Comparison of ENCODE assay signal across 10 cellular contexts in the genomic region with DNA sequence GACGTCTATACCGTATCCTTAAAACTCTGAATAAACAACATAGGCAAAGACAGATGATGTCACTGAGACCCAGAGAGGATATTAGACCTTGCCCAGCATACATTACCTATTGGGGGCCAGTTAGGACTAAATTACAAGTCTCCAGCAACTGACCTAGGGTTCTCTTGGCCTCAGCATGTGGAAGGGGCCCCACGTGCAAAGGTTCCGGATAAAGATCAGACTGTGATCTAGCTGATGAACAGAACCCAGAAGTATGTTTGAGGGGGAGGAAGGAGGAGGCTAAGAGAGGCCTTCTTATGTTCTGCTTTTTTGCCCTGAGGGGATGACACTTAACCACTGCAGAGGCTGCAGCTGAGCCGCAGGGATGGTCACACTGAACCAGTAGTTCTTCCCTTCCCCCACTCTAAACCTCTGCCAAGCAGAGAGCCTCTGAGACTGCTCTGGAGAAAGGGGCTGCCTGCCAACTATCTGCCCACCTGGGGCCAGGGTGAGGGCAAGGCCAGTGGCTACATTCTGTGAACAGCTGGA. TPM values are rescaled to one million over a fixed set of nuclear protein-coding genes. Genes with fewer than 3 reads are reported as not detected.
A peak's percentile ranks its signal among the peaks of the same experiment; 100 is the strongest.
DNase-seq lines count a peak whose midpoint lies in the region; ATAC-seq, FAIRE-seq and TF ChIP-seq lines count a peak whose summit lies in the region.
"Had no signal": no experiment of that assay in that cellular context is flagged by ENCODE, and none has a peak within 500 bp of the region (broad histone marks: within the 10 kb centered on the region; RNA-seq: fewer than 3 reads in every experiment).

No MANE protein-coding gene starts in this region.

- H3K9me3 ChIP-seq in heart right ventricle (no peaks in the 10 kb centered on the region), right atrium auricular region (no peaks in the 10 kb centered on the region), hepatocyte (ENCODE audit: low read depth) (no peaks in the 10 kb centered on the region), small intestine (ENCODE audit: control insufficient read depth, low read depth) (no peaks in the 10 kb centered on the region)

- no peaks in the 10 kb centered on the region for H3K9me2 ChIP-seq in hepatocyte (replicated peaks; ENCODE audit: insufficient read depth)

- H2AFZ ChIP-seq in hepatocyte = peak overlapping the region; percentile 26

- H3K36me3 ChIP-seq in heart right ventricle (no peaks in the 10 kb centered on the region), right atrium auricular region (no peaks in the 10 kb centered on the region), hepatocyte (replicated peaks; ENCODE audit: insufficient read depth, low read depth) (no peaks in the 10 kb centered on the region), small intestine (ENCODE audit: control insufficient read depth in 2 of 2, insufficient read depth in 2 of 2, low read length in 2 of 2) (no peaks in the 10 kb centered on the region)

- H3K27me3 ChIP-seq in heart right ventricle (no peaks in the 10 kb centered on the region), right atrium auricular region (no peaks in the 10 kb centered on the region), hepatocyte (no peaks in the 10 kb centered on the region), small intestine (ENCODE audit: control insufficient read depth in 2 of 2, insufficient read depth in 2 of 2, low read length in 2 of 2) (no peaks in the 10 kb centered on the region)

- intact Hi-C loops in heart right ventricle (cut with DNase I) = loop anchor here in 6 of 10 donors (5.0 to 10.0 kb wide), 4 partner anchors 105 to 215 kb away; a partner anchor contains a TSS

- no peaks in the 10 kb centered on the region for H3K79me2 ChIP-seq in hepatocyte

- H3K4me3 ChIP-seq in heart right ventricle (no peak overlapping the region), right atrium auricular region (no peak overlapping the region), hepatocyte (no peak overlapping the region), small intestine (ENCODE audit: low read depth in 1 of 2, low read length in 2 of 2) (no peak overlapping the region)

- H4K20me1 ChIP-seq in hepatocyte (ENCODE audit: insufficient read depth, poor library complexity, severe bottlenecking) = no peaks in the 10 kb centered on the region

- H3K4me1 ChIP-seq in heart right ventricle = peaks cover 0 to 25% (median 5%) of the 10 kb centered on the region in 9 donors
- H3K4me1 ChIP-seq in right atrium auricular region = peaks cover 0 to 6% of the 10 kb centered on the region in 2 donors
- peaks cover 19% of the 10 kb centered on the region for H3K4me1 ChIP-seq in hepatocyte (ENCODE audit: insufficient read depth)
- no peaks in the 10 kb centered on the region for H3K4me1 ChIP-seq in small intestine (ENCODE audit: control insufficient read depth in 2 of 2, insufficient read depth in 1 of 2, low read depth in 1 of 2, low read length in 1 of 2)

- peak overlapping the region; percentile 57 for H3K4me2 ChIP-seq in hepatocyte

- 68 to 75% methylated on average over 5 of the region's 5 CpGs for WGBS in heart right ventricle, 2 donors
- WGBS in hepatocyte (ENCODE audit: low lambda C conversion rate, missing lambda C conversion rate) = 41% methylated on average over 5 of the region's 5 CpGs
- 64 to 67% (median 66%) methylated on average over 5 of the region's 5 CpGs for WGBS in small intestine, 3 donors

- TF ChIP-seq CTCF in heart right ventricle (IDR thresholded peaks at IDR 0.05) (no peak), right atrium auricular region (IDR thresholded peaks at IDR 0.05) (no peak), hepatocyte (IDR thresholded peaks at IDR 0.05; ENCODE audit: poor library complexity) (no peak)

- H3K27ac ChIP-seq in heart right ventricle = peak overlapping the region in 1 of 10 donors; percentile 46
- H3K27ac ChIP-seq in right atrium auricular region = no peak overlapping the region
- no peak overlapping the region for H3K27ac ChIP-seq in hepatocyte
- H3K27ac ChIP-seq in small intestine (ENCODE audit: low read depth in 1 of 2, low read length in 1 of 2) = peak overlapping the region in 1 of 2 donors; percentile 23

- no peak for ATAC-seq in heart right ventricle
- ATAC-seq in activated CD4-positive, CD25-positive, alpha-beta regulatory T cell treated with anti-CD3 and anti-CD28 coated beads, Interleukin-2, amount 50 U/mL, for 24 hours = no peak
- no peak for ATAC-seq in HG03457 (IDR thresholded peaks at IDR 0.05; ENCODE audit: unreplicated experiment)
- no peak for ATAC-seq in HG02852 (IDR thresholded peaks at IDR 0.05; ENCODE audit: unreplicated experiment)
- ATAC-seq: naive thymus-derived CD4-positive, alpha-beta T cell had no signal

- DNase-seq in heart right ventricle (peak; percentile 12 to 16), right atrium auricular region (ENCODE audit: low spot score) (no peak), RPMI8226 (peak; percentile 94), hepatocyte (ENCODE audit: low spot score) (peak; percentile 36), small intestine (no peak)
- DNase-seq: naive thymus-derived CD4-positive, alpha-beta T cell had no signal

- no peak for FAIRE-seq in small intestine (lab: Jason Lieb, UNC)
- FAIRE-seq: endothelial cell of umbilical vein had no signal

RNA-seq across cellular contexts. Expression of a gene that starts 24.0 kb away (rescaled TPM):
- total RNA-seq in heart right ventricle = 10 to 100 TPM; 31.3 to 54.3 (median 47.5) TPM
- 10 to 100 TPM in 1 of 2 donors, 1 to 10 TPM in 1; 5.5 to 14.6 TPM for polyA plus RNA-seq in heart right ventricle
- total RNA-seq in right atrium auricular region = 10 to 100 TPM; 36.5 to 37.3 TPM
- total RNA-seq in hepatocyte = 38.8 and 47.7 TPM in 2 replicates
- 21.9 and 22.5 TPM in 2 replicates for polyA plus RNA-seq in hepatocyte
- polyA plus RNA-seq in small intestine = 1 to 10 TPM; 5.7 to 9.8 (median 7.4) TPM

Comparison
In these comparisons a context has a peak if more than half of its experiments do, and no peak if none do; other contexts are left out.
1. DNase-seq: peak in heart right ventricle (2 of 2), RPMI8226 (single experiment) and hepatocyte (single experiment); none in right atrium auricular region (single experiment) and small intestine (single experiment).